ENCODE assay signal across 1 cellular context in the genomic region with DNA sequence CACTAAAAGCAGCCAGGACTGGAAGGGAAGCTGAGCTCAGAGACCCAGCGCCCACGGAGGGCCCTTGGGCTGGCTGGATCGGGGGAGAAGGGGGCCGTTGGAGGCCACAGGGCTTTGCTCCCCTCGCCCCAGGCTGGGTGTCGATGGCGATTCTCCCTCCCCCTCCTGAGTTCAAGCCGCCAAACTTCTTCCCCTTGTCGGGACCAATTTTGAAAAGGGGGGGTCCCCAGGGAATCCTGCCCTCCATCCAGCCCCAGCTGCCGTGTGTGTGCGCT.
TF ChIP-seq lines count a peak whose summit lies in the region.

No MANE protein-coding gene starts in this region.

TF ChIP-seq in IMR-90, 13 proteins besides CTCF, POLR2A, EP300 and RAD21 (continued from another document):
- TF ChIP-seq, protein P1, sequence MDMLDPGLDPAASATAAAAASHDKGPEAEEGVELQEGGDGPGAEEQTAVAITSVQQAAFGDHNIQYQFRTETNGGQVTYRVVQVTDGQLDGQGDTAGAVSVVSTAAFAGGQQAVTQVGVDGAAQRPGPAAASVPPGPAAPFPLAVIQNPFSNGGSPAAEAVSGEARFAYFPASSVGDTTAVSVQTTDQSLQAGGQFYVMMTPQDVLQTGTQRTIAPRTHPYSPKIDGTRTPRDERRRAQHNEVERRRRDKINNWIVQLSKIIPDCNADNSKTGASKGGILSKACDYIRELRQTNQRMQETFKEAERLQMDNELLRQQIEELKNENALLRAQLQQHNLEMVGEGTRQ (IDR thresholded peaks at IDR 0.05; ENCODE audit: low read depth, low read length): no peak
- TF ChIP-seq FOS (IDR thresholded peaks at IDR 0.05; ENCODE audit: low read depth, low read length) (no peak), CHD1 (IDR thresholded peaks at IDR 0.05; ENCODE audit: low read depth, low read length) (no peak), RCOR1 (IDR thresholded peaks at IDR 0.05; ENCODE audit: insufficient replicate concordance, low read length) (no peak), NFE2L2 (IDR thresholded peaks at IDR 0.05; ENCODE audit: low read depth, low read length) (no peak)
